1 cellular context compared by ENCODE assay signal in the genomic region with DNA sequence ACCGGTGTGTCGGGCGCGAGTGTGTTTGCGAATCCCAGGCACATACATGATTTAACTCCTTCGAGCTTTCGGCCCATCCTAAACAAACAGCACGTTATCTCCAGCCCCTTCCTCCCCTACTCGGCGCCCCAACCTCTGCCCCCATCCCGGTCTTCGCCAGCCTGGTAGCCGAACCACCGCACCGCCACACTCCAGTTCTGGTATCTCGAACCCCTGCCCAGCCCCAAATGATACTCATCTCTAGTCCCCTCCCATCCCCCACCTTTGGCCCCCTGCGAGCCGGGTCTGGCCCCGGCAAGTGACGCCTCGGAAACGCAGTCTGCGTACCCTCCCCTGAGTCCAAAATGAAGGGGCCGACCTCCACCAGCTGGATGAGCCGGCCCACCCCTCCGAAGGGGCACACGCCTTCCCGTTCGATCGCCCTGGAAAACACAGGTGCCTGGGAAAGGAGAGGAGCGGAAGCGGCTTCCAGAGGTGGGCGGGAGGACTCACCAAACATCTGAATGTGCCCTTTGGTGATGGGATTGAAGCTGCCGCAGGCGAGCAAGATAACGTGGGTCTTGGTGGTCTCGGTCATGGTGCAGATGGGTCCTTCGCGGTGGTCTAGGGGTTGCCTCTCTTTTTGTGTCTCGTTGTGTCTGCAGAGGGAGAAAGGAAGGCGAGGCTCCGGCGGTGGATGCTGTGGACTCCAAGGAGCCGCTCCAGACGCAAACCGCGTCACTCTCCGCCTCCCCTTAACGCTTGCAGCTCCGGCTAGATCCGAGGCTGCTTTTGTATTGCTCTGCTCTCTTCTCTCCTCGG.
TF ChIP-seq lines count a peak whose summit lies in the region.

NMNAT2 (minus strand) TSS at position 690 of the 801 bp plus-strand sequence; CDS start at position 577, 113 bp downstream.

TF ChIP-seq in HEK293, 187 proteins besides CTCF, POLR2A, EP300 and RAD21 (continued from another document and continues in another):
- TF ChIP-seq ZSCAN4 (tag by site-specific recombination; IDR thresholded peaks at IDR 0.05) = no peak
- TF ChIP-seq WT1 (tag by site-specific recombination; IDR thresholded peaks at IDR 0.05) = 0 out of 2 replicates have a peak, but pooled peaks have one; percentile 9
- TF ChIP-seq HOXC10 (CRISPR knock-in tag; IDR thresholded peaks at IDR 0.05) = no peak
- no peak for TF ChIP-seq ZNF132 (tag by site-specific recombination; IDR thresholded peaks at IDR 0.05; ENCODE audit: borderline replicate concordance)
- TF ChIP-seq GFI1B (tag by site-specific recombination; IDR thresholded peaks at IDR 0.05) = no peak
- TF ChIP-seq ZBTB44 (tag by site-specific recombination; IDR thresholded peaks at IDR 0.05) = no peak
- TF ChIP-seq, protein P1, sequence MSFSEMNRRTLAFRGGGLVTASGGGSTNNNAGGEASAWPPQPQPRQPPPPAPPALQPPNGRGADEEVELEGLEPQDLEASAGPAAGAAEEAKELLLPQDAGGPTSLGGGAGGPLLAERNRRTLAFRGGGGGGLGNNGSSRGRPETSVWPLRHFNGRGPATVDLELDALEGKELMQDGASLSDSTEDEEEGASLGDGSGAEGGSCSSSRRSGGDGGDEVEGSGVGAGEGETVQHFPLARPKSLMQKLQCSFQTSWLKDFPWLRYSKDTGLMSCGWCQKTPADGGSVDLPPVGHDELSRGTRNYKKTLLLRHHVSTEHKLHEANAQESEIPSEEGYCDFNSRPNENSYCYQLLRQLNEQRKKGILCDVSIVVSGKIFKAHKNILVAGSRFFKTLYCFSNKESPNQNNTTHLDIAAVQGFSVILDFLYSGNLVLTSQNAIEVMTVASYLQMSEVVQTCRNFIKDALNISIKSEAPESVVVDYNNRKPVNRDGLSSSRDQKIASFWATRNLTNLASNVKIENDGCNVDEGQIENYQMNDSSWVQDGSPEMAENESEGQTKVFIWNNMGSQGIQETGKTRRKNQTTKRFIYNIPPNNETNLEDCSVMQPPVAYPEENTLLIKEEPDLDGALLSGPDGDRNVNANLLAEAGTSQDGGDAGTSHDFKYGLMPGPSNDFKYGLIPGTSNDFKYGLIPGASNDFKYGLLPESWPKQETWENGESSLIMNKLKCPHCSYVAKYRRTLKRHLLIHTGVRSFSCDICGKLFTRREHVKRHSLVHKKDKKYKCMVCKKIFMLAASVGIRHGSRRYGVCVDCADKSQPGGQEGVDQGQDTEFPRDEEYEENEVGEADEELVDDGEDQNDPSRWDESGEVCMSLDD (tag by site-specific recombination; IDR thresholded peaks at IDR 0.05) = no peak
- no peak for TF ChIP-seq ZNF514 (tag by site-specific recombination; IDR thresholded peaks at IDR 0.05)
- no peak for TF ChIP-seq ZNF624 (tag by site-specific recombination; IDR thresholded peaks at IDR 0.05)
- TF ChIP-seq ZBTB8A (tag by site-specific recombination; IDR thresholded peaks at IDR 0.05) = 0 out of 2 replicates have a peak, but pooled peaks have one; percentile 16
- no peak for TF ChIP-seq ZNF266 (tag by site-specific recombination; IDR thresholded peaks at IDR 0.05; ENCODE audit: low read depth)
- TF ChIP-seq ZBTB7A (tag by site-specific recombination; IDR thresholded peaks at IDR 0.05; ENCODE audit: low read depth) = no peak
- TF ChIP-seq, protein P2, sequence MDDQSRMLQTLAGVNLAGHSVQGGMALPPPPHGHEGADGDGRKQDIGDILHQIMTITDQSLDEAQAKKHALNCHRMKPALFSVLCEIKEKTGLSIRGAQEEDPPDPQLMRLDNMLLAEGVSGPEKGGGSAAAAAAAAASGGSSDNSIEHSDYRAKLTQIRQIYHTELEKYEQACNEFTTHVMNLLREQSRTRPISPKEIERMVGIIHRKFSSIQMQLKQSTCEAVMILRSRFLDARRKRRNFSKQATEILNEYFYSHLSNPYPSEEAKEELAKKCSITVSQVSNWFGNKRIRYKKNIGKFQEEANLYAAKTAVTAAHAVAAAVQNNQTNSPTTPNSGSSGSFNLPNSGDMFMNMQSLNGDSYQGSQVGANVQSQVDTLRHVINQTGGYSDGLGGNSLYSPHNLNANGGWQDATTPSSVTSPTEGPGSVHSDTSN (CRISPR knock-in tag; IDR thresholded peaks at IDR 0.05) = no peak
- TF ChIP-seq ZNF561 (tag by site-specific recombination; IDR thresholded peaks at IDR 0.05; ENCODE audit: borderline replicate concordance) = 0 out of 2 replicates have a peak, but pooled peaks have one; percentile 54
- TF ChIP-seq RBAK (tag by site-specific recombination; IDR thresholded peaks at IDR 0.05) = no peak
- TF ChIP-seq KLF9 (tag by site-specific recombination; IDR thresholded peaks at IDR 0.05; ENCODE audit: low read depth) = peak; percentile 50; the same call in 1 of the 2 replicates
- no peak for TF ChIP-seq ZNF530 (tag by site-specific recombination; IDR thresholded peaks at IDR 0.05; ENCODE audit: low read depth)
- TF ChIP-seq ZNF248 (tag by site-specific recombination; IDR thresholded peaks at IDR 0.05) = no peak
- no peak for TF ChIP-seq ZNF701 (tag by site-specific recombination; IDR thresholded peaks at IDR 0.05)
- TF ChIP-seq, protein P3, sequence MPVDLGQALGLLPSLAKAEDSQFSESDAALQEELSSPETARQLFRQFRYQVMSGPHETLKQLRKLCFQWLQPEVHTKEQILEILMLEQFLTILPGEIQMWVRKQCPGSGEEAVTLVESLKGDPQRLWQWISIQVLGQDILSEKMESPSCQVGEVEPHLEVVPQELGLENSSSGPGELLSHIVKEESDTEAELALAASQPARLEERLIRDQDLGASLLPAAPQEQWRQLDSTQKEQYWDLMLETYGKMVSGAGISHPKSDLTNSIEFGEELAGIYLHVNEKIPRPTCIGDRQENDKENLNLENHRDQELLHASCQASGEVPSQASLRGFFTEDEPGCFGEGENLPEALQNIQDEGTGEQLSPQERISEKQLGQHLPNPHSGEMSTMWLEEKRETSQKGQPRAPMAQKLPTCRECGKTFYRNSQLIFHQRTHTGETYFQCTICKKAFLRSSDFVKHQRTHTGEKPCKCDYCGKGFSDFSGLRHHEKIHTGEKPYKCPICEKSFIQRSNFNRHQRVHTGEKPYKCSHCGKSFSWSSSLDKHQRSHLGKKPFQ (tag by site-specific recombination; IDR thresholded peaks at IDR 0.05) = no peak
- no peak for TF ChIP-seq ZNF768 (tag by site-specific recombination; IDR thresholded peaks at IDR 0.05)
- no peak for TF ChIP-seq HOXD13 (CRISPR knock-in tag; IDR thresholded peaks at IDR 0.05; ENCODE audit: borderline replicate concordance)
- no peak for TF ChIP-seq ZNF560 (tag by site-specific recombination; IDR thresholded peaks at IDR 0.05; ENCODE audit: borderline replicate concordance)
- TF ChIP-seq ZNF174 (tag by site-specific recombination; IDR thresholded peaks at IDR 0.05) = no peak
- TF ChIP-seq ZNF610 (tag by site-specific recombination; IDR thresholded peaks at IDR 0.05; ENCODE audit: borderline replicate concordance) = peak; percentile 51; the same call in 1 of the 2 replicates
- TF ChIP-seq ZNF416 (tag by site-specific recombination; IDR thresholded peaks at IDR 0.05) = no peak
- no peak for TF ChIP-seq ZNF837 (tag by site-specific recombination; IDR thresholded peaks at IDR 0.05)
- TF ChIP-seq ZNF175 (tag by site-specific recombination; IDR thresholded peaks at IDR 0.05) = no peak
- no peak for TF ChIP-seq ZNF558 (tag by site-specific recombination; IDR thresholded peaks at IDR 0.05)
- no peak for TF ChIP-seq ZNF280D (tag by site-specific recombination; IDR thresholded peaks at IDR 0.05)
- 0 out of 2 replicates have a peak, but pooled peaks have one; percentile 23 for TF ChIP-seq SCRT2 (tag by site-specific recombination; IDR thresholded peaks at IDR 0.05)
- TF ChIP-seq ZSCAN23 (tag by site-specific recombination; IDR thresholded peaks at IDR 0.05) = no peak
- TF ChIP-seq TCF7L2 (IDR thresholded peaks at IDR 0.05; ENCODE audit: borderline replicate concordance, low read depth, low read length) = no peak
- peak; percentile 14; the same call in 1 of the 2 replicates for TF ChIP-seq ZBTB21 (tag by site-specific recombination; IDR thresholded peaks at IDR 0.05)
- TF ChIP-seq, protein P4, sequence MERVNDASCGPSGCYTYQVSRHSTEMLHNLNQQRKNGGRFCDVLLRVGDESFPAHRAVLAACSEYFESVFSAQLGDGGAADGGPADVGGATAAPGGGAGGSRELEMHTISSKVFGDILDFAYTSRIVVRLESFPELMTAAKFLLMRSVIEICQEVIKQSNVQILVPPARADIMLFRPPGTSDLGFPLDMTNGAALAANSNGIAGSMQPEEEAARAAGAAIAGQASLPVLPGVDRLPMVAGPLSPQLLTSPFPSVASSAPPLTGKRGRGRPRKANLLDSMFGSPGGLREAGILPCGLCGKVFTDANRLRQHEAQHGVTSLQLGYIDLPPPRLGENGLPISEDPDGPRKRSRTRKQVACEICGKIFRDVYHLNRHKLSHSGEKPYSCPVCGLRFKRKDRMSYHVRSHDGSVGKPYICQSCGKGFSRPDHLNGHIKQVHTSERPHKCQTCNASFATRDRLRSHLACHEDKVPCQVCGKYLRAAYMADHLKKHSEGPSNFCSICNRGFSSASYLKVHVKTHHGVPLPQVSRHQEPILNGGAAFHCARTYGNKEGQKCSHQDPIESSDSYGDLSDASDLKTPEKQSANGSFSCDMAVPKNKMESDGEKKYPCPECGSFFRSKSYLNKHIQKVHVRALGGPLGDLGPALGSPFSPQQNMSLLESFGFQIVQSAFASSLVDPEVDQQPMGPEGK (tag by site-specific recombination; IDR thresholded peaks at IDR 0.05) = peak; percentile 39
- peak; percentile 23; the same call in 1 of the 2 replicates for TF ChIP-seq ZNF394 (tag by site-specific recombination; IDR thresholded peaks at IDR 0.05; ENCODE audit: borderline replicate concordance)
- no peak for TF ChIP-seq ZNF311 (tag by site-specific recombination; IDR thresholded peaks at IDR 0.05; ENCODE audit: borderline replicate concordance)
- TF ChIP-seq ZNF157 (tag by site-specific recombination; IDR thresholded peaks at IDR 0.05) = no peak
- no peak for TF ChIP-seq ZNF48 (tag by site-specific recombination; IDR thresholded peaks at IDR 0.05)
- TF ChIP-seq, protein P5, sequence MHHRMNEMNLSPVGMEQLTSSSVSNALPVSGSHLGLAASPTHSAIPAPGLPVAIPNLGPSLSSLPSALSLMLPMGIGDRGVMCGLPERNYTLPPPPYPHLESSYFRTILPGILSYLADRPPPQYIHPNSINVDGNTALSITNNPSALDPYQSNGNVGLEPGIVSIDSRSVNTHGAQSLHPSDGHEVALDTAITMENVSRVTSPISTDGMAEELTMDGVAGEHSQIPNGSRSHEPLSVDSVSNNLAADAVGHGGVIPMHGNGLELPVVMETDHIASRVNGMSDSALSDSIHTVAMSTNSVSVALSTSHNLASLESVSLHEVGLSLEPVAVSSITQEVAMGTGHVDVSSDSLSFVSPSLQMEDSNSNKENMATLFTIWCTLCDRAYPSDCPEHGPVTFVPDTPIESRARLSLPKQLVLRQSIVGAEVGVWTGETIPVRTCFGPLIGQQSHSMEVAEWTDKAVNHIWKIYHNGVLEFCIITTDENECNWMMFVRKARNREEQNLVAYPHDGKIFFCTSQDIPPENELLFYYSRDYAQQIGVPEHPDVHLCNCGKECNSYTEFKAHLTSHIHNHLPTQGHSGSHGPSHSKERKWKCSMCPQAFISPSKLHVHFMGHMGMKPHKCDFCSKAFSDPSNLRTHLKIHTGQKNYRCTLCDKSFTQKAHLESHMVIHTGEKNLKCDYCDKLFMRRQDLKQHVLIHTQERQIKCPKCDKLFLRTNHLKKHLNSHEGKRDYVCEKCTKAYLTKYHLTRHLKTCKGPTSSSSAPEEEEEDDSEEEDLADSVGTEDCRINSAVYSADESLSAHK (tag by site-specific recombination; IDR thresholded peaks at IDR 0.05) = no peak
